17 cellular contexts compared by ENCODE assay signal in the genomic region with DNA sequence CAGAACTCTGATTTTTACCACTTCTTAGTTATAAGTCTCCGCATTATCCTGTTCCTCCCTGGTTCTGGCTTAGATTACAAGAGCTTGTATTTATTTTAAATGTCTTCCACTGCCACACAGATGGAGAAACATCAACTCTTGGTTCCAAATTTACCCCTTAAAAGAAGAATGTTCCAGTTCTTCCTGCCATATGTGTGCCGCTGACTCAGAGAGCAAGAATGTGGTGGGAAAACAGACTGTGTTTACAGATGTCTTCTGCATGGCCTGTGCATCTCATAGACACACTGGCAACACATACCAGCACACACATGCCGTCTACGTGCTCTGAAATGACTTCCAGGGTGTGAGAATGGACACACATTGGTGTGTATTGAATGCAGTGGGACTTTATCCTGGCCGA.
DNase-seq lines count a peak whose midpoint lies in the region; ATAC-seq and TF ChIP-seq lines count a peak whose summit lies in the region.
"Had no signal": no experiment of that assay in that cellular context is flagged by ENCODE, and none has a peak within 500 bp of the region (broad histone marks: within the 10 kb centered on the region; RNA-seq: fewer than 3 reads in every experiment).

No MANE protein-coding gene starts in this region.

- ATAC-seq in HG02759 (IDR thresholded peaks at IDR 0.05; ENCODE audit: unreplicated experiment), result no peak
- no peak for ATAC-seq in GM19324 (IDR thresholded peaks at IDR 0.05; ENCODE audit: low FRiP score, unreplicated experiment)
- no peak for ATAC-seq in GM19467 (IDR thresholded peaks at IDR 0.05; ENCODE audit: unreplicated experiment)
- ATAC-seq: sciatic nerve, WTC11 had no signal

- H3K79me2 ChIP-seq in PC-9 (ENCODE audit: low read depth), result no peaks in the 10 kb centered on the region

- H3K36me3 ChIP-seq in SJSA1 (no peaks in the 10 kb centered on the region), PC-9 (ENCODE audit: low read depth) (no peaks in the 10 kb centered on the region)

- no peak overlapping the region for H2AFZ ChIP-seq in PC-9

- CTCF ChIA-PET in PC-9 (lab: Charles Lee), result no interaction called here

- peak overlapping the region; percentile 54 for H3K27ac ChIP-seq in SJSA1
- H3K27ac ChIP-seq in PC-9, result no peak overlapping the region
- H3K27ac ChIP-seq: epithelial cell of prostate, SK-N-MC had no signal

- H3K4me1 ChIP-seq in SJSA1 (replicated peaks) (peaks cover 51% of the 10 kb centered on the region), PC-9 (replicated peaks; ENCODE audit: insufficient read depth) (no peaks in the 10 kb centered on the region)

- TF ChIP-seq CTCF in fibroblast of the aortic adventitia (IDR thresholded peaks at IDR 0.05; ENCODE audit: insufficient read depth, low read length), result no peak
- no peak for TF ChIP-seq CTCF in PC-9 (conservative IDR thresholded peaks at IDR 0.05)

- H3K4me3 ChIP-seq in SJSA1, result no peak overlapping the region
- no peak overlapping the region for H3K4me3 ChIP-seq in fibroblast of the aortic adventitia (ENCODE audit: low read depth, low read length)
- H3K4me3 ChIP-seq in PC-9, result no peak overlapping the region
- H3K4me3 ChIP-seq: SK-N-MC had no signal

- H3K27me3 ChIP-seq in SJSA1 (replicated peaks) (no peaks in the 10 kb centered on the region), PC-9 (ENCODE audit: insufficient read depth, low read depth) (no peaks in the 10 kb centered on the region)

- POLR2A ChIA-PET in PC-9 (lab: Charles Lee; ENCODE audit: unreplicated experiment), result no interaction called here

- no peaks in the 10 kb centered on the region for H3F3A ChIP-seq in PC-9 (ENCODE audit: insufficient read depth, low read depth)

- no peaks in the 10 kb centered on the region for H4K20me1 ChIP-seq in PC-9 (ENCODE audit: insufficient read depth)

- peak; percentile 31 for DNase-seq in H4 (ENCODE audit: low spot score)
- peak; percentile 77 to 79 for DNase-seq in SJSA1 (ENCODE audit: low read depth in 1 of 2, low spot score in 2 of 2)
- DNase-seq in fibroblast of the aortic adventitia (ENCODE audit: low read depth), result peak; percentile 57
- DNase-seq in superior temporal gyrus (ENCODE audit: extremely low spot score), result peak; percentile 36
- no peak for DNase-seq in PC-9
- DNase-seq: activated T-cell treated with anti-CD3 and anti-CD28 coated beads for 4 hours, naive B cell, NCI-H1048, NCI-H82, trophoblast cell had no signal

- BruUV-seq in PC-9 (replicated peaks; lab: Mats Ljungman, UMichigan), result no TSS peak

- intact Hi-C loops in PC-9 (cut with micrococcal nuclease; ENCODE audit: unreplicated experiment), result no loop called here

- H3K9me3 ChIP-seq in SJSA1 (replicated peaks), result no peaks in the 10 kb centered on the region
- H3K9me3 ChIP-seq in PC-9 (ENCODE audit: insufficient read depth, low read depth), result no peaks in the 10 kb centered on the region; the same call in 1 of the 2 replicates

- no peaks in the 10 kb centered on the region for H3K9me2 ChIP-seq in PC-9 (ENCODE audit: insufficient read depth)

- no peak overlapping the region for H3K4me2 ChIP-seq in PC-9

Comparison
In these comparisons a context has a peak if more than half of its experiments do, and no peak if none do; other contexts are left out.
1. DNase-seq: peak in H4 (single experiment), SJSA1 (2 of 2), fibroblast of the aortic adventitia (single experiment) and superior temporal gyrus (single experiment); none in PC-9 (0 of 2).